In genomic region chr11:124717421-124717785, GRCh38 we compare ENCODE assay signal across 1 cellular context.
TF ChIP-seq lines count a peak whose summit lies in the region.

No MANE protein-coding gene starts in this region.

TF ChIP-seq in IMR-90, 13 proteins besides CTCF, POLR2A, EP300 and RAD21 (continued from another document):
- TF ChIP-seq ELK1 (IDR thresholded peaks at IDR 0.05; ENCODE audit: borderline replicate concordance, low read depth, low read length) (no peak), CHD1 (IDR thresholded peaks at IDR 0.05; ENCODE audit: low read depth, low read length) (no peak), NFE2L2 (IDR thresholded peaks at IDR 0.05; ENCODE audit: low read depth, low read length) (no peak), CEBPB (IDR thresholded peaks at IDR 0.05; ENCODE audit: low read depth, low read length) (no peak), FOS (IDR thresholded peaks at IDR 0.05; ENCODE audit: low read depth, low read length) (no peak), RFX5 (IDR thresholded peaks at IDR 0.05; ENCODE audit: low read depth, low read length) (no peak), MAFK (IDR thresholded peaks at IDR 0.05; ENCODE audit: low read depth, low read length) (no peak), MXI1 (IDR thresholded peaks at IDR 0.05; ENCODE audit: borderline replicate concordance, low read depth, low read length) (no peak), MAZ (IDR thresholded peaks at IDR 0.05; ENCODE audit: borderline replicate concordance, low read depth, low read length) (no peak), USF2 (IDR thresholded peaks at IDR 0.05; ENCODE audit: low read depth, low read length) (no peak), BHLHE40 (IDR thresholded peaks at IDR 0.05; ENCODE audit: low read depth, low read length) (no peak)
